10 cellular contexts compared by ENCODE assay signal in genomic region chr14:49940805-49941421, GRCh38.
DNase-seq lines count a peak whose midpoint lies in the region; ATAC-seq lines count a peak whose summit lies in the region.
"Had no signal": no experiment of that assay in that cellular context is flagged by ENCODE, and none has a peak within 500 bp of the region (broad histone marks: within the 10 kb centered on the region; RNA-seq: fewer than 3 reads in every experiment).

No MANE protein-coding gene starts in this region.

- peaks cover 40 to 60% (median 54%) of the 10 kb centered on the region in 11 experiments for H3K9me3 ChIP-seq in BLaER1 treated with 17β-estradiol and CSF1 and Interleukin-3, amounts not matched to agents 10 nM and 100 nM (replicated peaks in 1 of 11)
- H3K9me3 ChIP-seq in KOPT-K1 (ENCODE audit: insufficient read depth, low read length, poor library complexity, severe bottlenecking): peaks cover 19% of the 10 kb centered on the region

- H3K4me1 Mint-ChIP-seq in memory B cell: peaks cover 26% of the 10 kb centered on the region

- DNase-seq in astrocyte of the hippocampus (ENCODE audit: low read depth, low spot score) (peak; percentile 62), memory B cell (ENCODE audit: low spot score in 2 of 2) (no peak)
- no peak for DNase-seq in activated CD4-positive, CD25-positive, alpha-beta regulatory T cell (lab: John Stamatoyannopoulos, UW)
- DNase-seq: NCI-H1694, nucleus accumbens had no signal

- ATAC-seq in memory B cell (ENCODE audit: low read depth): peak; percentile 59
- no peak for ATAC-seq in HG02840 (IDR thresholded peaks at IDR 0.05; ENCODE audit: low FRiP score, unreplicated experiment)
- ATAC-seq in HG03139 (IDR thresholded peaks at IDR 0.05; ENCODE audit: unreplicated experiment): no peak
- ATAC-seq in HG02642 (IDR thresholded peaks at IDR 0.05; ENCODE audit: poor library complexity, unreplicated experiment): no peak

- H3K9me3 Mint-ChIP-seq in memory B cell: peaks cover 10% of the 10 kb centered on the region

- no peak overlapping the region for H3K4me3 Mint-ChIP-seq in memory B cell

- peak overlapping the region in 4 of 11 experiments; percentile 45 to 70 (median 64); a peak in 9 of 22 replicates for H3K9ac ChIP-seq in BLaER1 treated with 17β-estradiol and CSF1 and Interleukin-3, amounts not matched to agents 10 nM and 100 nM

- peak overlapping the region; percentile 15 to 88 (median 67); a peak in 21 of 22 replicates for H3K27ac ChIP-seq in BLaER1 treated with 17β-estradiol and CSF1 and Interleukin-3, amounts not matched to agents 10 nM and 100 nM
- H3K27ac ChIP-seq in KOPT-K1 (ENCODE audit: low read depth, low read length, poor library complexity, severe bottlenecking): peak overlapping the region; percentile 17

- H3K4me2 ChIP-seq in BLaER1 treated with 17β-estradiol and CSF1 and Interleukin-3, amounts not matched to agents 10 nM and 100 nM: peak overlapping the region; percentile 62 to 83 (median 71); a peak in 21 of 22 replicates

- peaks cover 19% of the 10 kb centered on the region for H3K36me3 Mint-ChIP-seq in memory B cell

- no peaks in the 10 kb centered on the region for H4K20me1 ChIP-seq in BLaER1 treated with 17β-estradiol and CSF1 and Interleukin-3, amounts not matched to agents 10 nM and 100 nM

- H3K27me3 ChIP-seq in BLaER1 treated with 17β-estradiol and CSF1 and Interleukin-3, amounts not matched to agents 10 nM and 100 nM: no peaks in the 10 kb centered on the region

- H3K36me3 ChIP-seq in BLaER1 treated with 17β-estradiol and CSF1 and Interleukin-3, amounts not matched to agents 10 nM and 100 nM: peaks cover 0 to 7% (median 0%) of the 10 kb centered on the region in 11 experiments; a peak in 2 of 22 replicates
- no peaks in the 10 kb centered on the region for H3K36me3 ChIP-seq in KOPT-K1 (ENCODE audit: insufficient read depth, low read length)

- no peak overlapping the region for H3K27ac Mint-ChIP-seq in memory B cell

- peaks cover 27 to 62% (median 32%) of the 10 kb centered on the region in 10 experiments for H3K4me1 ChIP-seq in BLaER1 treated with 17β-estradiol and CSF1 and Interleukin-3, amounts not matched to agents 10 nM and 100 nM

- no peaks in the 10 kb centered on the region for H3K27me3 Mint-ChIP-seq in memory B cell

- H3K4me3 ChIP-seq in BLaER1 treated with 17β-estradiol and CSF1 and Interleukin-3, amounts not matched to agents 10 nM and 100 nM: peak overlapping the region in 1 of 10 experiments; percentile 5; a peak in 2 of 20 replicates
